Comparison of ENCODE assay signal across 1 cellular context in the genomic region with DNA sequence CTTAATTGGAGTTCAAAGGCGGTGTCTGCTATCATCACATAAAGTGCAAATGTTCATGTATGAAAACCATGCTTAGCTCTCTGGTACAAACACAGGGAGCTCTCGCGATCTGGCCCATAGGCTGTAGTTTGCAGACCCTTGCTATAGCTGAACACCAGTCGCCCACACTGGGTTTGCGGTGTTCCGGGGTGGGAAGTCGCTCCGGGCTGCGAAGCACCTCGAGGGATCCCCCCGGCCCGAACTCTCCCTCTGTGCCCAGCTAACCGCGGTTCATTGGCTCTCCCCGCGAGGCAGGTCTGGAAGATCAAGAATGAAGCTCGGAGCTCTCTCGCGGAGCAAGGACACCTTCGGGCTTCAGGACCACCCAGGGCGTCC.
TF ChIP-seq lines count a peak whose summit lies in the region.

No MANE protein-coding gene starts in this region.

TF ChIP-seq in GM23338, 12 proteins besides CTCF, POLR2A, EP300 and RAD21 (continued from another document):
- TF ChIP-seq, protein P1, sequence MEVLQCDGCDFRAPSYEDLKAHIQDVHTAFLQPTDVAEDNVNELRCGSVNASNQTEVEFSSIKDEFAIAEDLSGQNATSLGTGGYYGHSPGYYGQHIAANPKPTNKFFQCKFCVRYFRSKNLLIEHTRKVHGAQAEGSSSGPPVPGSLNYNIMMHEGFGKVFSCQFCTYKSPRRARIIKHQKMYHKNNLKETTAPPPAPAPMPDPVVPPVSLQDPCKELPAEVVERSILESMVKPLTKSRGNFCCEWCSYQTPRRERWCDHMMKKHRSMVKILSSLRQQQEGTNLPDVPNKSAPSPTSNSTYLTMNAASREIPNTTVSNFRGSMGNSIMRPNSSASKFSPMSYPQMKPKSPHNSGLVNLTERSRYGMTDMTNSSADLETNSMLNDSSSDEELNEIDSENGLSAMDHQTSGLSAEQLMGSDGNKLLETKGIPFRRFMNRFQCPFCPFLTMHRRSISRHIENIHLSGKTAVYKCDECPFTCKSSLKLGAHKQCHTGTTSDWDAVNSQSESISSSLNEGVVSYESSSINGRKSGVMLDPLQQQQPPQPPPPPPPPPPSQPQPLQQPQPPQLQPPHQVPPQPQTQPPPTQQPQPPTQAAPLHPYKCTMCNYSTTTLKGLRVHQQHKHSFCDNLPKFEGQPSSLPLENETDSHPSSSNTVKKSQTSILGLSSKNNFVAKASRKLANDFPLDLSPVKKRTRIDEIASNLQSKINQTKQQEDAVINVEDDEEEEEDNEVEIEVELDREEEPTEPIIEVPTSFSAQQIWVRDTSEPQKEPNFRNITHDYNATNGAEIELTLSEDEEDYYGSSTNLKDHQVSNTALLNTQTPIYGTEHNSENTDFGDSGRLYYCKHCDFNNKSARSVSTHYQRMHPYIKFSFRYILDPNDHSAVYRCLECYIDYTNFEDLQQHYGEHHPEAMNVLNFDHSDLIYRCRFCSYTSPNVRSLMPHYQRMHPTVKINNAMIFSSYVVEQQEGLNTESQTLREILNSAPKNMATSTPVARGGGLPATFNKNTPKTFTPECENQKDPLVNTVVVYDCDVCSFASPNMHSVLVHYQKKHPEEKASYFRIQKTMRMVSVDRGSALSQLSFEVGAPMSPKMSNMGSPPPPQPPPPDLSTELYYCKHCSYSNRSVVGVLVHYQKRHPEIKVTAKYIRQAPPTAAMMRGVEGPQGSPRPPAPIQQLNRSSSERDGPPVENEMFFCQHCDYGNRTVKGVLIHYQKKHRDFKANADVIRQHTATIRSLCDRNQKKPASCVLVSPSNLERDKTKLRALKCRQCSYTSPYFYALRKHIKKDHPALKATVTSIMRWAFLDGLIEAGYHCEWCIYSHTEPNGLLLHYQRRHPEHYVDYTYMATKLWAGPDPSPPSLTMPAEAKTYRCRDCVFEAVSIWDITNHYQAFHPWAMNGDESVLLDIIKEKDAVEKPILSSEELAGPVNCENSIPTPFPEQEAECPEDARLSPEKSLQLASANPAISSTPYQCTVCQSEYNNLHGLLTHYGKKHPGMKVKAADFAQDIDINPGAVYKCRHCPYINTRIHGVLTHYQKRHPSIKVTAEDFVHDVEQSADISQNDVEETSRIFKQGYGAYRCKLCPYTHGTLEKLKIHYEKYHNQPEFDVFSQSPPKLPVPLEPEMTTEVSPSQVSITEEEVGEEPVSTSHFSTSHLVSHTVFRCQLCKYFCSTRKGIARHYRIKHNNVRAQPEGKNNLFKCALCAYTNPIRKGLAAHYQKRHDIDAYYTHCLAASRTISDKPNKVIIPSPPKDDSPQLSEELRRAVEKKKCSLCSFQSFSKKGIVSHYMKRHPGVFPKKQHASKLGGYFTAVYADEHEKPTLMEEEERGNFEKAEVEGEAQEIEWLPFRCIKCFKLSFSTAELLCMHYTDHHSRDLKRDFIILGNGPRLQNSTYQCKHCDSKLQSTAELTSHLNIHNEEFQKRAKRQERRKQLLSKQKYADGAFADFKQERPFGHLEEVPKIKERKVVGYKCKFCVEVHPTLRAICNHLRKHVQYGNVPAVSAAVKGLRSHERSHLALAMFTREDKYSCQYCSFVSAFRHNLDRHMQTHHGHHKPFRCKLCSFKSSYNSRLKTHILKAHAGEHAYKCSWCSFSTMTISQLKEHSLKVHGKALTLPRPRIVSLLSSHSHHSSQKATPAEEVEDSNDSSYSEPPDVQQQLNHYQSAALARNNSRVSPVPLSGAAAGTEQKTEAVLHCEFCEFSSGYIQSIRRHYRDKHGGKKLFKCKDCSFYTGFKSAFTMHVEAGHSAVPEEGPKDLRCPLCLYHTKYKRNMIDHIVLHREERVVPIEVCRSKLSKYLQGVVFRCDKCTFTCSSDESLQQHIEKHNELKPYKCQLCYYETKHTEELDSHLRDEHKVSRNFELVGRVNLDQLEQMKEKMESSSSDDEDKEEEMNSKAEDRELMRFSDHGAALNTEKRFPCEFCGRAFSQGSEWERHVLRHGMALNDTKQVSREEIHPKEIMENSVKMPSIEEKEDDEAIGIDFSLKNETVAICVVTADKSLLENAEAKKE (CRISPR knock-in tag; IDR thresholded peaks at IDR 0.05): no peak
- no peak for TF ChIP-seq STAT1 (IDR thresholded peaks at IDR 0.05; ENCODE audit: unreplicated experiment)
- no peak for TF ChIP-seq REST (IDR thresholded peaks at IDR 0.05; ENCODE audit: unreplicated experiment)
- no peak for TF ChIP-seq ETS1 (IDR thresholded peaks at IDR 0.05)
- TF ChIP-seq NANOG (IDR thresholded peaks at IDR 0.05; ENCODE audit: borderline replicate concordance): no peak
- TF ChIP-seq EZH2 (IDR thresholded peaks at IDR 0.05; ENCODE audit: low read depth, unreplicated experiment): no peak
- TF ChIP-seq ZNF331 (CRISPR knock-in tag; IDR thresholded peaks at IDR 0.05; ENCODE audit: low read depth): no peak
- no peak for TF ChIP-seq ZNF114 (CRISPR knock-in tag; IDR thresholded peaks at IDR 0.05)
- TF ChIP-seq JUNB (IDR thresholded peaks at IDR 0.05; ENCODE audit: unreplicated experiment): no peak
- no peak for TF ChIP-seq POLR2AphosphoS5 (IDR thresholded peaks at IDR 0.05; ENCODE audit: low read depth)
